Comparison of ENCODE assay signal across 8 cellular contexts in the genomic region with DNA sequence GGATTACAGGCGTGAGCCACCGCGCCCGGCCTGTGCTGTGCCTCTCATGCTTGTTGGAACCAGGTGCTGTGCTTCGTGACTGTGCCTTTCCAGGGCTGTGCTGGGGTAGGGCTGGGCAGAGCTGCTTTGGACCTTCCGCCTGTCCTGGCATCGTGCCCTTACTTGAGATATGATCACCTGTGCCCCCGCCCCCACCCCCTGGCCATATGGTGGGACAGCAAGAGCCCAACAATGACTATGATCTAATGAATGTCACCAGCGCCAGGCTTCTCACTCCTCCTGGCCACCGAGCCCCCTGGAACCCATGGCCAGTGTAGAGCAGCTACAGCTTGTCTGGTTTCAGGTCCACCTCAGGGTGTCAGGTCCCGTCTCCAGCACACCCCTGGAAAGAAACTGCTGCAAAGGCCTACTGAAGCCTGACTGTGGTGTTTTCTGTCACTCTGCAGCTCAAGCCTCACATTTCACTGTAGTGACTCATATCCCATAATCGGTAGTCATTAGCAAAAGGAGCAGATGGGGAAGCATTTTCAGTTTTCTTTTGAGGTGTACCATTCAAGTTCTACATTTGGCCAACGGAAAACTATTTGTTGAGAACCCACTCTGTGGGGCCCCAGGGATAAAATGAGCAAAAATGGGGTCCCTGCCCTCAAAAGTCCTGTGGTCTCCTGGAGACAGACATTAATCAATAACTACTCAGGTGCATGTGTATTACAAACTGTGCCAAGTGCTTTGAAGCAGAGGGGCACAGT. TPM values are rescaled to one million over a fixed set of nuclear protein-coding genes. Genes with fewer than 3 reads are reported as not detected.
DNase-seq lines count a peak whose midpoint lies in the region; ATAC-seq, FAIRE-seq and TF ChIP-seq lines count a peak whose summit lies in the region.

No MANE protein-coding gene starts in this region.

- DNase-seq in heart right ventricle (no peak), Right ventricle myocardium inferior (ENCODE audit: missing footprints) (no peak), NCI-H2171 (lab: John Stamatoyannopoulos, UW) (peak; percentile 68), astrocyte (ENCODE audit: low read depth) (peak; percentile 81), neural crest cell (ENCODE audit: low read depth, low spot score) (no peak), left colon (no peak), activated gamma-delta T cell treated with Interleukin-2 at 50 U/mL for 16 hours (no peak)

- H3K4me2 ChIP-seq in astrocyte (ENCODE audit: low read length): peak overlapping the region; percentile 76

- H3K27me3 ChIP-seq in heart right ventricle (no peaks in the 10 kb centered on the region), astrocyte (ENCODE audit: insufficient read depth, low read length) (no peaks in the 10 kb centered on the region)

- peak; percentile 87 for FAIRE-seq in astrocyte (lab: Jason Lieb, UNC)

- H3K4me3 ChIP-seq in heart right ventricle: no peak overlapping the region
- H3K4me3 ChIP-seq in astrocyte (ENCODE audit: insufficient read depth, low read depth, low read length): no peak overlapping the region

- peak overlapping the region; percentile 47 for H3K9ac ChIP-seq in astrocyte (ENCODE audit: low read length)

- peaks cover 0 to 36% (median 33%) of the 10 kb centered on the region in 9 donors for H3K4me1 ChIP-seq in heart right ventricle
- H3K4me1 ChIP-seq in astrocyte (ENCODE audit: insufficient read depth, low read length): peaks cover 10% of the 10 kb centered on the region

- intact Hi-C loops in heart right ventricle (cut with DNase I): loop anchor here in 3 of 10 donors (5.0 to 10.0 kb wide), 2 partner anchors 82 to 104 kb away; no protein-coding TSS in a partner anchor
- intact Hi-C loops in Right ventricle myocardium inferior (cut with DNase I): no loop called here
- intact Hi-C loops in left colon (cut with DNase I, micrococcal nuclease): no loop called here

- peaks cover 0 to 90% (median 31%) of the 10 kb centered on the region in 9 donors for H3K36me3 ChIP-seq in heart right ventricle
- peaks cover 3% of the 10 kb centered on the region for H3K36me3 ChIP-seq in astrocyte (ENCODE audit: insufficient read depth, low read length)

- WGBS in heart right ventricle, 2 donors: 74 to 80% methylated on average over 12 to 13 of the region's 13 CpGs

- H3K27ac Mint-ChIP-seq in astrocyte (ENCODE audit: unreplicated experiment) (peak overlapping the region; percentile 86), neural crest cell (ENCODE audit: unreplicated experiment) (peak overlapping the region; percentile 68)

- H3K4me1 Mint-ChIP-seq in astrocyte (ENCODE audit: low read depth, unreplicated experiment): peaks cover 18% of the 10 kb centered on the region
- no peaks in the 10 kb centered on the region for H3K4me1 Mint-ChIP-seq in neural crest cell

- H3K9me3 ChIP-seq in heart right ventricle (no peaks in the 10 kb centered on the region), astrocyte (ENCODE audit: insufficient read depth, low read depth, low read length) (no peaks in the 10 kb centered on the region)

- H2AFZ ChIP-seq in astrocyte (ENCODE audit: low read depth, low read length): no peak overlapping the region

- H3K27me3 Mint-ChIP-seq in astrocyte (ENCODE audit: low read depth, unreplicated experiment) (no peaks in the 10 kb centered on the region), neural crest cell (ENCODE audit: low read depth) (no peaks in the 10 kb centered on the region)

- H4K20me1 ChIP-seq in astrocyte (ENCODE audit: insufficient read depth, low read length): no peaks in the 10 kb centered on the region

- H3K4me3 Mint-ChIP-seq in astrocyte (ENCODE audit: unreplicated experiment) (no peak overlapping the region), neural crest cell (no peak overlapping the region)

- ATAC-seq in heart right ventricle: peak in 7 of 8 donors; percentile 24 to 70 (median 59)
- ATAC-seq in Right ventricle myocardium inferior: no peak
- peak; percentile 88 for ATAC-seq in HG02610 (IDR thresholded peaks at IDR 0.05; ENCODE audit: unreplicated experiment)
- ATAC-seq in left colon: no peak

- peaks cover 17% of the 10 kb centered on the region for H3K36me3 Mint-ChIP-seq in astrocyte (ENCODE audit: low read depth, unreplicated experiment)
- H3K36me3 Mint-ChIP-seq in neural crest cell (ENCODE audit: low read depth): no peaks in the 10 kb centered on the region

- H3K27ac ChIP-seq in heart right ventricle (peak overlapping the region in 7 of 10 donors; percentile 44 to 76 (median 62)), astrocyte (ENCODE audit: low read depth, low read length) (peak overlapping the region; percentile 49)

- H3K79me2 ChIP-seq in astrocyte (ENCODE audit: insufficient read depth, low read length): no peaks in the 10 kb centered on the region

- TF ChIP-seq CTCF in heart right ventricle (IDR thresholded peaks at IDR 0.05) (no peak), astrocyte (IDR thresholded peaks at IDR 0.05; ENCODE audit: insufficient read depth, low read depth, low read length) (no peak), neural crest cell (conservative IDR thresholded peaks at IDR 0.05) (no peak)

- H3K9me3 Mint-ChIP-seq in astrocyte (ENCODE audit: unreplicated experiment): no peaks in the 10 kb centered on the region
- H3K9me3 Mint-ChIP-seq in neural crest cell: no peaks in the 10 kb centered on the region

RNA-seq across cellular contexts. Expression of a gene that starts 22.1 kb away (rescaled TPM):
- total RNA-seq in heart right ventricle: 10 to 100 TPM in 2 of 10 donors, 1 to 10 TPM in 8; 6.5 to 12.6 (median 9.0) TPM
- 10 to 100 TPM in 1 of 2 donors, 1 to 10 TPM in 1; 6.3 to 15.4 TPM for polyA plus RNA-seq in heart right ventricle
- 7.5 TPM for total RNA-seq in Right ventricle myocardium inferior
- 9.7 and 12.0 TPM in 2 replicates for total RNA-seq in astrocyte
- 14.8 and 15.2 TPM in 2 replicates for total RNA-seq in neural crest cell
- 10 to 100 TPM; 36.5 to 48.8 TPM for total RNA-seq in left colon

RNA-seq across cellular contexts. Expression of a gene that starts 37.5 kb away (rescaled TPM):
- total RNA-seq in heart right ventricle (10 to 100 TPM; 15.1 to 37.1 (median 20.9) TPM), Right ventricle myocardium inferior (25.6 TPM), astrocyte (108 and 130 TPM in 2 replicates), neural crest cell (37.5 and 41.8 TPM in 2 replicates), left colon (1 to 10 TPM; 6.0 to 8.7 TPM)
- polyA plus RNA-seq in heart right ventricle: 10 to 100 TPM in 1 of 2 donors, 1 to 10 TPM in 1; 8.0 to 10.8 TPM

RNA-seq across cellular contexts. Expression of a gene that starts 46.9 kb away (rescaled TPM):
- total RNA-seq in heart right ventricle (10 to 100 TPM; 33.3 to 56.8 (median 40.7) TPM), Right ventricle myocardium inferior (46.5 TPM), astrocyte (41.7 and 42.6 TPM in 2 replicates), neural crest cell (81.2 and 82.7 TPM in 2 replicates), left colon (10 to 100 TPM; 49.5 to 54.4 TPM)
- 10 to 100 TPM; 29.3 to 32.7 TPM for polyA plus RNA-seq in heart right ventricle

RNA-seq across cellular contexts. Expression of a gene that starts 47.2 kb away (rescaled TPM):
- 100 to 1,000 TPM; 121 to 188 (median 163) TPM for total RNA-seq in heart right ventricle
- polyA plus RNA-seq in heart right ventricle: 10 to 100 TPM; 45.4 to 71.4 TPM
- total RNA-seq in Right ventricle myocardium inferior: 131 TPM
- total RNA-seq in astrocyte: 174 and 179 TPM in 2 replicates
- 622 and 631 TPM in 2 replicates for total RNA-seq in neural crest cell
- 100 to 1,000 TPM; 133 to 168 TPM for total RNA-seq in left colon

Comparison
In these comparisons a context has a peak if more than half of its experiments do, and no peak if none do; other contexts are left out.
1. ATAC-seq: peak in heart right ventricle (7 of 8) and HG02610 (single experiment); none in Right ventricle myocardium inferior (single experiment) and left colon (single experiment).
2. DNase-seq: peak in NCI-H2171 (single experiment) and astrocyte (single experiment); none in heart right ventricle (0 of 2), Right ventricle myocardium inferior (single experiment), neural crest cell (single experiment), left colon (0 of 2) and activated gamma-delta T cell treated with Interleukin-2 at 50 U/mL for 16 hours (single experiment).